Comparison of ENCODE assay signal across 1 cellular context in the genomic region with DNA sequence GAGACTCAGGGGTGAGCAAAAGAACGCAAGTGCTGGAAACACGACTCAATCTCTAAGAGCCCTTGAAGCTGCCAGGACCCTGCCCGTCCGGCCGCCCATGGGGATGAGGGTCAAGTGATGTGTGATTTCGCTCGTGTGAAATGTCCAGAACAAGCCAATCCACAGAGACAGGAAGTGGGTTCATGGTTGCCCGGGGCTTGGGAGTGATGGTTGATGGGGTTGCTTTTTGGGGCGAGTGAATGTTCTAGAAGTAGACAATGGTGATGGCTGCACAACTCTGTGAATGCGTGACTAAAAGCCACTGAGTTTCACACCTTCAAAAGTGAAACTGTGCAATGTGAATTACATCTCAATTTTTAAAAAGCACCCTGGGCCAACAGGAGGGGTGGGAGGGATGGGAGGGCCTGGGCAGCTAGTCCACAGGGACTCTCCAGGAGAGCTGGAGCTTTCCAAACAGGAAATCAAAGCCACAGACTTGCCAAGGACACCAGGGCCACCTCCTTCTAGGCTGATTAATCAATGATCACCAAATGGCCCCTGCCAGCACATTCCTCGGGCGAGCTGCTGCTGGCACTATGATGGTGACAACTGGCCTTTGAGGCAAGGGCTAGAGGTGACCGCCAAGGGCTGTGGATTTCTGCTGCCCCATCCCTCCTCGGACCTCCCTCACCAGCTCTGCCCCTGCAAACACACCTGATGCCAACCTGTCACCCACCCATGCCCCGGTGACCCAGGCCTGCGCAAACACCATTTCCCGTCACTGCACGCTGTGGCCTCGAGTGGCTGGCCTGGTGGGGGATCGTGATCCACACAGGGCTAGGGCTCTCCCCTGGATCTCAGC.
TF ChIP-seq lines count a peak whose summit lies in the region.

No MANE protein-coding gene starts in this region.

TF ChIP-seq in GM12878, 131 proteins besides CTCF, POLR2A, EP300 and RAD21 (continues in another document):
- TF ChIP-seq POLR2AphosphoS5 (IDR thresholded peaks at IDR 0.05; ENCODE audit: low read length) (0 out of 2 replicates have a peak, but pooled peaks have one; percentile 14), RELA (IDR thresholded peaks at IDR 0.05; ENCODE audit: borderline replicate concordance, partially characterized antibody) (no peak), HDGF (IDR thresholded peaks at IDR 0.05) (no peak), BHLHE40 (IDR thresholded peaks at IDR 0.05; ENCODE audit: borderline replicate concordance in 1 of 2, low read depth in 2 of 2, low read length in 1 of 2) (peak; percentile 31 to 43; a peak in 2 of 4 replicates), PRDM15 (CRISPR knock-in tag; IDR thresholded peaks at IDR 0.05) (no peak), BRCA1 (IDR thresholded peaks at IDR 0.05; ENCODE audit: low read depth, low read length) (no peak), MYB (IDR thresholded peaks at IDR 0.05; ENCODE audit: borderline replicate concordance, low read depth, low read length) (no peak), ZNF687 (IDR thresholded peaks at IDR 0.05) (peak; percentile 69; the same call in 1 of the 2 replicates), CREB1 (IDR thresholded peaks at IDR 0.05; ENCODE audit: low read depth) (no peak), IKZF1 (conservative IDR thresholded peaks at IDR 0.05) (0 out of 2 replicates have a peak, but pooled peaks have one; percentile 28), BCL11A (IDR thresholded peaks at IDR 0.05; ENCODE audit: low read depth, low read length) (no peak), E4F1 (IDR thresholded peaks at IDR 0.05; ENCODE audit: borderline replicate concordance, partially characterized antibody) (no peak), MTA2 (IDR thresholded peaks at IDR 0.05; ENCODE audit: low read depth) (peak; percentile 16; the same call in 1 of the 2 replicates), ZZZ3 (IDR thresholded peaks at IDR 0.05; ENCODE audit: control insufficient read depth, insufficient read length, low read depth) (no peak), IKZF2 (IDR thresholded peaks at IDR 0.05) (0 out of 4 replicates have a peak, but pooled peaks of 1 of the 2 experiments have one; percentile 15), KDM1A (IDR thresholded peaks at IDR 0.05; ENCODE audit: borderline replicate concordance) (no peak), ZBTB40 (IDR thresholded peaks at IDR 0.05; ENCODE audit: borderline replicate concordance) (no peak), NR2C1 (IDR thresholded peaks at IDR 0.05) (no peak), MEF2B (IDR thresholded peaks at IDR 0.05; ENCODE audit: partially characterized antibody, poor library complexity, severe bottlenecking) (peak; percentile 17), YY1 (IDR thresholded peaks at IDR 0.05; ENCODE audit: low read depth, low read length) (0 out of 2 replicates have a peak, but pooled peaks have one; percentile 13)
- TF ChIP-seq, protein P1, sequence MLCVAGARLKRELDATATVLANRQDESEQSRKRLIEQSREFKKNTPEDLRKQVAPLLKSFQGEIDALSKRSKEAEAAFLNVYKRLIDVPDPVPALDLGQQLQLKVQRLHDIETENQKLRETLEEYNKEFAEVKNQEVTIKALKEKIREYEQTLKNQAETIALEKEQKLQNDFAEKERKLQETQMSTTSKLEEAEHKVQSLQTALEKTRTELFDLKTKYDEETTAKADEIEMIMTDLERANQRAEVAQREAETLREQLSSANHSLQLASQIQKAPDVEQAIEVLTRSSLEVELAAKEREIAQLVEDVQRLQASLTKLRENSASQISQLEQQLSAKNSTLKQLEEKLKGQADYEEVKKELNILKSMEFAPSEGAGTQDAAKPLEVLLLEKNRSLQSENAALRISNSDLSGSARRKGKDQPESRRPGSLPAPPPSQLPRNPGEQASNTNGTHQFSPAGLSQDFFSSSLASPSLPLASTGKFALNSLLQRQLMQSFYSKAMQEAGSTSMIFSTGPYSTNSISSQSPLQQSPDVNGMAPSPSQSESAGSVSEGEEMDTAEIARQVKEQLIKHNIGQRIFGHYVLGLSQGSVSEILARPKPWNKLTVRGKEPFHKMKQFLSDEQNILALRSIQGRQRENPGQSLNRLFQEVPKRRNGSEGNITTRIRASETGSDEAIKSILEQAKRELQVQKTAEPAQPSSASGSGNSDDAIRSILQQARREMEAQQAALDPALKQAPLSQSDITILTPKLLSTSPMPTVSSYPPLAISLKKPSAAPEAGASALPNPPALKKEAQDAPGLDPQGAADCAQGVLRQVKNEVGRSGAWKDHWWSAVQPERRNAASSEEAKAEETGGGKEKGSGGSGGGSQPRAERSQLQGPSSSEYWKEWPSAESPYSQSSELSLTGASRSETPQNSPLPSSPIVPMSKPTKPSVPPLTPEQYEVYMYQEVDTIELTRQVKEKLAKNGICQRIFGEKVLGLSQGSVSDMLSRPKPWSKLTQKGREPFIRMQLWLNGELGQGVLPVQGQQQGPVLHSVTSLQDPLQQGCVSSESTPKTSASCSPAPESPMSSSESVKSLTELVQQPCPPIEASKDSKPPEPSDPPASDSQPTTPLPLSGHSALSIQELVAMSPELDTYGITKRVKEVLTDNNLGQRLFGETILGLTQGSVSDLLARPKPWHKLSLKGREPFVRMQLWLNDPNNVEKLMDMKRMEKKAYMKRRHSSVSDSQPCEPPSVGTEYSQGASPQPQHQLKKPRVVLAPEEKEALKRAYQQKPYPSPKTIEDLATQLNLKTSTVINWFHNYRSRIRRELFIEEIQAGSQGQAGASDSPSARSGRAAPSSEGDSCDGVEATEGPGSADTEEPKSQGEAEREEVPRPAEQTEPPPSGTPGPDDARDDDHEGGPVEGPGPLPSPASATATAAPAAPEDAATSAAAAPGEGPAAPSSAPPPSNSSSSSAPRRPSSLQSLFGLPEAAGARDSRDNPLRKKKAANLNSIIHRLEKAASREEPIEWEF (IDR thresholded peaks at IDR 0.05; ENCODE audit: insufficient replicate concordance, low read depth, low read length), result no peak
- TF ChIP-seq, protein P2, sequence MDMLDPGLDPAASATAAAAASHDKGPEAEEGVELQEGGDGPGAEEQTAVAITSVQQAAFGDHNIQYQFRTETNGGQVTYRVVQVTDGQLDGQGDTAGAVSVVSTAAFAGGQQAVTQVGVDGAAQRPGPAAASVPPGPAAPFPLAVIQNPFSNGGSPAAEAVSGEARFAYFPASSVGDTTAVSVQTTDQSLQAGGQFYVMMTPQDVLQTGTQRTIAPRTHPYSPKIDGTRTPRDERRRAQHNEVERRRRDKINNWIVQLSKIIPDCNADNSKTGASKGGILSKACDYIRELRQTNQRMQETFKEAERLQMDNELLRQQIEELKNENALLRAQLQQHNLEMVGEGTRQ (IDR thresholded peaks at IDR 0.05; ENCODE audit: borderline replicate concordance, low read depth, low read length), result no peak
- TF ChIP-seq, protein P3, sequence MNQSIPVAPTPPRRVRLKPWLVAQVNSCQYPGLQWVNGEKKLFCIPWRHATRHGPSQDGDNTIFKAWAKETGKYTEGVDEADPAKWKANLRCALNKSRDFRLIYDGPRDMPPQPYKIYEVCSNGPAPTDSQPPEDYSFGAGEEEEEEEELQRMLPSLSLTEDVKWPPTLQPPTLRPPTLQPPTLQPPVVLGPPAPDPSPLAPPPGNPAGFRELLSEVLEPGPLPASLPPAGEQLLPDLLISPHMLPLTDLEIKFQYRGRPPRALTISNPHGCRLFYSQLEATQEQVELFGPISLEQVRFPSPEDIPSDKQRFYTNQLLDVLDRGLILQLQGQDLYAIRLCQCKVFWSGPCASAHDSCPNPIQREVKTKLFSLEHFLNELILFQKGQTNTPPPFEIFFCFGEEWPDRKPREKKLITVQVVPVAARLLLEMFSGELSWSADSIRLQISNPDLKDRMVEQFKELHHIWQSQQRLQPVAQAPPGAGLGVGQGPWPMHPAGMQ (IDR thresholded peaks at IDR 0.05; ENCODE audit: borderline replicate concordance), result no peak
